8 cellular contexts compared by ENCODE assay signal in genomic region chr11:57778318-57779037, GRCh38. TPM values are rescaled to one million over a fixed set of nuclear protein-coding genes. Genes with fewer than 3 reads are reported as not detected.
DNase-seq lines count a peak whose midpoint lies in the region; ATAC-seq and TF ChIP-seq lines count a peak whose summit lies in the region.

No MANE protein-coding gene starts in this region.

- ATAC-seq in left lung (peak; percentile 77), GM19397 (IDR thresholded peaks at IDR 0.05; ENCODE audit: unreplicated experiment) (no peak)

- no peaks in the 10 kb centered on the region for H3K36me3 ChIP-seq in left lung
- no peaks in the 10 kb centered on the region for H3K36me3 ChIP-seq in suprapubic skin
- H3K36me3 ChIP-seq in CD8-positive, alpha-beta memory T cell (ENCODE audit: insufficient read depth, low read length), result no peaks in the 10 kb centered on the region

- 9% methylated on average over 6 of the region's 6 CpGs for WGBS in suprapubic skin

- TF ChIP-seq CTCF in left lung (IDR thresholded peaks at IDR 0.05) (no peak), suprapubic skin (IDR thresholded peaks at IDR 0.05) (no peak)

- intact Hi-C loops in left lung (cut with DNase I), result no loop called here

- H3K27ac ChIP-seq in left lung, result peak overlapping the region; percentile 82 to 88
- peak overlapping the region; percentile 84 for H3K27ac ChIP-seq in suprapubic skin
- H3K27ac ChIP-seq in CD8-positive, alpha-beta memory T cell (ENCODE audit: low read depth, low read length), result no peak overlapping the region

- no peak for TF ChIP-seq EP300 in suprapubic skin (IDR thresholded peaks at IDR 0.05)

- H3K9me3 Mint-ChIP-seq in CD8-positive, alpha-beta memory T cell, result no peaks in the 10 kb centered on the region

- peaks cover 0 to 1% of the 10 kb centered on the region in 2 donors for H3K27me3 Mint-ChIP-seq in CD8-positive, alpha-beta memory T cell

- CTCF ChIA-PET in CD8-positive, alpha-beta memory T cell (lab: Charles Lee), result interaction anchor here (1.5 kb wide), 1 partner anchor 22 kb away, joined by 3 read pairs; no protein-coding TSS in a partner anchor

- H3K9me3 ChIP-seq in left lung (no peaks in the 10 kb centered on the region), suprapubic skin (no peaks in the 10 kb centered on the region)
- no peaks in the 10 kb centered on the region for H3K9me3 ChIP-seq in CD8-positive, alpha-beta memory T cell (ENCODE audit: low read length)

- DNase-seq in ELR (ENCODE audit: low read depth) (peak; percentile 97), NCI-H226 (peak; percentile 99), dedifferentiated amniotic fluid mesenchymal stem cell (ENCODE audit: extremely low spot score) (peak; percentile 94), left lung (peak in 1 of 2 donors; percentile 85), suprapubic skin (ENCODE audit: low spot score in 2 of 2) (peak; percentile 90 to 95), HPDE6-E6E7 (ENCODE audit: extremely low spot score) (no peak)
- no peak for DNase-seq in CD8-positive, alpha-beta memory T cell

- no peak overlapping the region for H3K4me3 ChIP-seq in left lung
- H3K4me3 ChIP-seq in suprapubic skin, result peak overlapping the region; percentile 5
- H3K4me3 ChIP-seq in CD8-positive, alpha-beta memory T cell (ENCODE audit: low read length), result no peak overlapping the region

- POLR2A ChIA-PET in CD8-positive, alpha-beta memory T cell (lab: Charles Lee), result no interaction called here

- H3K4me3 Mint-ChIP-seq in CD8-positive, alpha-beta memory T cell, result no peak overlapping the region

- H3K27me3 ChIP-seq in left lung (no peaks in the 10 kb centered on the region), suprapubic skin (no peaks in the 10 kb centered on the region)
- H3K27me3 ChIP-seq in CD8-positive, alpha-beta memory T cell (ENCODE audit: insufficient read depth, low read length, poor library complexity, severe bottlenecking), result no peaks in the 10 kb centered on the region

- no peak for TF ChIP-seq POLR2A in suprapubic skin (IDR thresholded peaks at IDR 0.05)

- peak overlapping the region in 2 of 8 donors; percentile 44 to 45 for H3K27ac Mint-ChIP-seq in CD8-positive, alpha-beta memory T cell

- peaks cover 73 to 99% of the 10 kb centered on the region in 2 donors for H3K4me1 ChIP-seq in left lung
- H3K4me1 ChIP-seq in suprapubic skin, result peaks cover 95% of the 10 kb centered on the region
- H3K4me1 ChIP-seq in CD8-positive, alpha-beta memory T cell (ENCODE audit: insufficient read depth, low read length), result no peaks in the 10 kb centered on the region

- peaks cover 5 to 20% (median 11%) of the 10 kb centered on the region in 3 donors for H3K4me1 Mint-ChIP-seq in CD8-positive, alpha-beta memory T cell

- peaks cover 0 to 6% (median 0%) of the 10 kb centered on the region in 3 donors for H3K36me3 Mint-ChIP-seq in CD8-positive, alpha-beta memory T cell

RNA-seq across cellular contexts. Expression of gene CTNND1, which starts 16.9 kb away (rescaled TPM):
- 100 to 1,000 TPM; 187 to 217 TPM for total RNA-seq in left lung
- 100 to 1,000 TPM; 216 to 336 (median 223) TPM for total RNA-seq in suprapubic skin
- 1 to 10 TPM; 3.1 to 4.4 TPM for total RNA-seq in CD8-positive, alpha-beta memory T cell
- 0.95 TPM for polyA plus RNA-seq in CD8-positive, alpha-beta memory T cell

RNA-seq across cellular contexts. Expression of gene BTBD18, which starts 26.9 kb away (rescaled TPM):
- total RNA-seq in left lung (not detected), suprapubic skin (not detected)
- not detected for total RNA-seq in CD8-positive, alpha-beta memory T cell
- polyA plus RNA-seq in CD8-positive, alpha-beta memory T cell, result 0.89 TPM

RNA-seq across cellular contexts. Expression of gene SELENOH, which starts 37.2 kb away (rescaled TPM):
- total RNA-seq in left lung (100 to 1,000 TPM in 1 of 2 donors, 10 to 100 TPM in 1; 94.1 to 108 TPM), suprapubic skin (10 to 100 TPM; 62.0 to 74.6 (median 67.5) TPM)
- total RNA-seq in CD8-positive, alpha-beta memory T cell, result 100 to 1,000 TPM; 272 to 276 TPM
- polyA plus RNA-seq in CD8-positive, alpha-beta memory T cell, result 201 TPM

Comparison
In these comparisons a context has a peak if more than half of its experiments do, and no peak if none do; other contexts are left out.
1. DNase-seq: peak in ELR (single experiment), NCI-H226 (single experiment), dedifferentiated amniotic fluid mesenchymal stem cell (single experiment) and suprapubic skin (2 of 2); none in CD8-positive, alpha-beta memory T cell (0 of 5) and HPDE6-E6E7 (single experiment).
2. RNA of gene CTNND1, which starts 16.9 kb away (total RNA-seq): 216 to 336 TPM in suprapubic skin and 187 to 217 TPM in left lung; 3.1 to 4.4 TPM in CD8-positive, alpha-beta memory T cell; every median in the first group is over 10 times any median in the second.